Comparison of ENCODE assay signal across 22 cellular contexts in the genomic region with DNA sequence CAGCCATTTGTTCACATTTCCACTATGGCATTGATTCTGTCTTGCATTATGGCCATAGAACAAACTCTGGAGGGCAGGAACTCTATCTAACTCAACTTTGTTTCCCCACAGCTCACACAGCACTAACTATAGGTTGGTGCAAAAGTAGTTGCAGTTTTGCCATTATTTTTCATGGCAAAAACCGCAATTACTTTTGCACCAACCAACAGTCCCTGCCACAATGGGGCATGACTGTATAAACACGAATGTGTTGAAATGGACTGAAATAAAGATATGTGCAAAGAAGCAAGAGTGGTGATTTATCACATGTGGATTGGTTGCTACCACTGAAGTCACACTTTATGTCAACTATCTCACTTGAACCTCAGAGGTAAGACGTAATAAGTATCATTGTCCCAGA.
DNase-seq lines count a peak whose midpoint lies in the region; ATAC-seq, FAIRE-seq and TF ChIP-seq lines count a peak whose summit lies in the region.
"Had no signal": no experiment of that assay in that cellular context is flagged by ENCODE, and none has a peak within 500 bp of the region (broad histone marks: within the 10 kb centered on the region; RNA-seq: fewer than 3 reads in every experiment).

No MANE protein-coding gene starts in this region.

- H3K27ac Mint-ChIP-seq in progenitor cell of endocrine pancreas (peak overlapping the region; percentile 14), HFFc6 (no peak overlapping the region)
- H3K27ac Mint-ChIP-seq: B cell; CD4-positive, alpha-beta T cell; CD8-positive, alpha-beta T cell had no signal

- H3K27me3 ChIP-seq in HepG2 (ENCODE audit: control insufficient read depth in 1 of 2, insufficient read depth in 2 of 2, low read length in 2 of 2) (no peaks in the 10 kb centered on the region), right lobe of liver (no peaks in the 10 kb centered on the region)
- H3K27me3 ChIP-seq: BLaER1 treated with 17β-estradiol and CSF1 and Interleukin-3, amounts not matched to agents 10 nM and 100 nM had no signal

- H3K27ac ChIP-seq in HepG2 (ENCODE audit: extremely low read length, insufficient read depth, low read length) (no peak overlapping the region), right lobe of liver (no peak overlapping the region)
- H3K27ac ChIP-seq: 22Rv1; A549; BLaER1 treated with 17β-estradiol and CSF1 and Interleukin-3, amounts not matched to agents 10 nM and 100 nM; C4-2B had no signal

- H2AFZ ChIP-seq in HepG2 (ENCODE audit: low read length) = no peak overlapping the region

- no peak for TF ChIP-seq CTCF in HepG2 (CRISPR knock-in tag; IDR thresholded peaks at IDR 0.05)
- TF ChIP-seq CTCF in right lobe of liver (IDR thresholded peaks at IDR 0.05) = no peak
- no peak for TF ChIP-seq CTCF in progenitor cell of endocrine pancreas (IDR thresholded peaks at IDR 0.05; ENCODE audit: unreplicated experiment)
- TF ChIP-seq CTCF in HFFc6 (IDR thresholded peaks at IDR 0.05) = no peak

- TF ChIP-seq RAD21 in HepG2 (CRISPR knock-in tag; IDR thresholded peaks at IDR 0.05) = no peak

- POLR2A ChIA-PET in HepG2 (lab: Yijun Ruan, JAX) = no interaction called here
- POLR2A ChIA-PET in HEK293T (lab: Yijun Ruan, JAX) = no interaction called here

- H3K36me3 Mint-ChIP-seq in progenitor cell of endocrine pancreas (ENCODE audit: insufficient read depth) (no peaks in the 10 kb centered on the region), HFFc6 (ENCODE audit: low read depth) (no peaks in the 10 kb centered on the region)
- H3K36me3 Mint-ChIP-seq: CD8-positive, alpha-beta T cell had no signal

- H4K20me1 ChIP-seq in HepG2 (ENCODE audit: insufficient read depth, low read length) = no peaks in the 10 kb centered on the region
- H4K20me1 ChIP-seq: BLaER1 treated with 17β-estradiol and CSF1 and Interleukin-3, amounts not matched to agents 10 nM and 100 nM had no signal

- in situ Hi-C loops in HepG2 (cut with HindIII; ENCODE audit: extremely low pct_ligation_motif_present, low pct_unique_long_range_greater_than_20kb) = no loop called here

- TF ChIP-seq EP300 in HepG2 (IDR thresholded peaks at IDR 0.05; ENCODE audit: low read depth in 2 of 2, low read length in 2 of 2) (no peak), HepG2 (CRISPR knock-in tag; IDR thresholded peaks at IDR 0.05; ENCODE audit: borderline replicate concordance) (no peak)

- no peak overlapping the region for H3K9ac ChIP-seq in HepG2 (ENCODE audit: insufficient read depth, low read depth, low read length)
- H3K9ac ChIP-seq: BLaER1 treated with 17β-estradiol and CSF1 and Interleukin-3, amounts not matched to agents 10 nM and 100 nM had no signal

- H3K9me3 ChIP-seq in HepG2 (ENCODE audit: low read length) (no peaks in the 10 kb centered on the region), right lobe of liver (no peaks in the 10 kb centered on the region)
- H3K9me3 ChIP-seq: A549; BLaER1 treated with 17β-estradiol and CSF1 and Interleukin-3, amounts not matched to agents 10 nM and 100 nM; Caco-2 had no signal

- peaks cover 3% of the 10 kb centered on the region for H3K27me3 Mint-ChIP-seq in progenitor cell of endocrine pancreas
- H3K27me3 Mint-ChIP-seq in HFFc6 (ENCODE audit: insufficient read depth) = no peaks in the 10 kb centered on the region; the same call in 1 of the 2 replicates
- H3K27me3 Mint-ChIP-seq: B cell had no signal

- FAIRE-seq in HepG2 (lab: Jason Lieb, UNC) = no peak
- FAIRE-seq: A549, D721Med, G401.6, GM12892 had no signal

- intact Hi-C loops in HepG2 (cut with micrococcal nuclease; ENCODE audit: unreplicated experiment) = no loop called here
- intact Hi-C loops in right lobe of liver (cut with DNase I) = no loop called here

- H3K4me1 Mint-ChIP-seq in progenitor cell of endocrine pancreas (ENCODE audit: low read depth) (peaks cover 9% of the 10 kb centered on the region), HFFc6 (ENCODE audit: low read depth) (no peaks in the 10 kb centered on the region)
- H3K4me1 Mint-ChIP-seq: B cell had no signal

- no peaks in the 10 kb centered on the region for H3K79me2 ChIP-seq in HepG2 (ENCODE audit: insufficient read depth, low read length)

- TF ChIP-seq POLR2A in HepG2 (IDR thresholded peaks at IDR 0.05; ENCODE audit: insufficient read depth in 1 of 2, low read depth in 2 of 2, low read length in 2 of 2) (no peak), right lobe of liver (IDR thresholded peaks at IDR 0.05) (no peak)

- H3K4me1 ChIP-seq in HepG2 (ENCODE audit: insufficient read depth, low read length) (no peaks in the 10 kb centered on the region), right lobe of liver (no peaks in the 10 kb centered on the region)
- H3K4me1 ChIP-seq: A549, Caco-2 had no signal

- DNase-seq in HepG2 (ENCODE audit: low spot score) = no peak
- no peak for DNase-seq in right lobe of liver
- no peak for DNase-seq in HEK293T (ENCODE audit: extremely low spot score)
- no peak for DNase-seq in progenitor cell of endocrine pancreas (ENCODE audit: low spot score, unreplicated experiment)
- DNase-seq in mesenteric fat pad (ENCODE audit: low spot score) = no peak
- no peak for DNase-seq in HFFc6
- DNase-seq: AML-193; Caco-2; Calu3; CD4-positive, alpha-beta T cell; CD8-positive, alpha-beta T cell; DMS79 treated with DMSO at 0.1 percent for 48 hours; GF-D8 had no signal

- H3K4me3 ChIP-seq in HepG2 (replicated peaks in 1 of 3; ENCODE audit: insufficient read depth in 1 of 3, low read depth in 2 of 3, low read length in 3 of 3) (no peak overlapping the region), right lobe of liver (no peak overlapping the region)
- H3K4me3 ChIP-seq: A549; BLaER1 treated with 17β-estradiol and CSF1 and Interleukin-3, amounts not matched to agents 10 nM and 100 nM had no signal

- CTCF ChIA-PET in HepG2 (lab: Yijun Ruan, JAX; ENCODE audit: low intra/inter-chr PET ratio, low total read pairs) = no interaction called here
- CTCF ChIA-PET in HEK293T (lab: Yijun Ruan, JAX) = no interaction called here

- 24% methylated on average over 3 of the region's 3 CpGs for WGBS in HepG2 (ENCODE audit: low lambda C conversion rate)
- WGBS in right lobe of liver (ENCODE audit: insufficient coverage, low coverage, low lambda C conversion rate, missing lambda C conversion rate) = 71% methylated on average over 2 of the region's 3 CpGs

- no TSS peak for BruUV-seq in HepG2 (replicated peaks; lab: Mats Ljungman, UMichigan)

- H3K4me3 Mint-ChIP-seq in progenitor cell of endocrine pancreas (ENCODE audit: low read depth) = no peak overlapping the region
- no peak overlapping the region for H3K4me3 Mint-ChIP-seq in HFFc6
- H3K4me3 Mint-ChIP-seq: B cell; CD4-positive, alpha-beta T cell; CD8-positive, alpha-beta T cell had no signal

- ATAC-seq in HepG2 (no peak), right lobe of liver (no peak), HG03139 (IDR thresholded peaks at IDR 0.05; ENCODE audit: unreplicated experiment) (no peak)
- ATAC-seq: A549; CD8-positive, alpha-beta T cell had no signal

- H3K9me3 Mint-ChIP-seq in progenitor cell of endocrine pancreas (ENCODE audit: low read depth) (no peaks in the 10 kb centered on the region), HFFc6 (peaks cover 17% of the 10 kb centered on the region)
- H3K9me3 Mint-ChIP-seq: CD4-positive, alpha-beta T cell; CD8-positive, alpha-beta T cell had no signal

- no peak overlapping the region for H3K4me2 ChIP-seq in HepG2 (ENCODE audit: low read depth, low read length)
- H3K4me2 ChIP-seq: A549 had no signal

- H3K36me3 ChIP-seq in HepG2 (replicated peaks in 1 of 2; ENCODE audit: control insufficient read depth in 1 of 2, insufficient read depth in 2 of 2, low read length in 2 of 2) = no peaks in the 10 kb centered on the region
- H3K36me3 ChIP-seq in right lobe of liver = no peaks in the 10 kb centered on the region
- H3K36me3 ChIP-seq: BLaER1 treated with 17β-estradiol and CSF1 and Interleukin-3, amounts not matched to agents 10 nM and 100 nM had no signal

TF ChIP-seq in HEK293T, 16 proteins besides CTCF, POLR2A, EP300 and RAD21:
- TF ChIP-seq ELF4 (IDR thresholded peaks at IDR 0.05) = peak; percentile 80; the same call in 1 of the 2 replicates
- TF ChIP-seq, protein P1, sequence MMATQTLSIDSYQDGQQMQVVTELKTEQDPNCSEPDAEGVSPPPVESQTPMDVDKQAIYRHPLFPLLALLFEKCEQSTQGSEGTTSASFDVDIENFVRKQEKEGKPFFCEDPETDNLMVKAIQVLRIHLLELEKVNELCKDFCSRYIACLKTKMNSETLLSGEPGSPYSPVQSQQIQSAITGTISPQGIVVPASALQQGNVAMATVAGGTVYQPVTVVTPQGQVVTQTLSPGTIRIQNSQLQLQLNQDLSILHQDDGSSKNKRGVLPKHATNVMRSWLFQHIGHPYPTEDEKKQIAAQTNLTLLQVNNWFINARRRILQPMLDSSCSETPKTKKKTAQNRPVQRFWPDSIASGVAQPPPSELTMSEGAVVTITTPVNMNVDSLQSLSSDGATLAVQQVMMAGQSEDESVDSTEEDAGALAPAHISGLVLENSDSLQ (IDR thresholded peaks at IDR 0.05) = no peak
